ENCODE assay signal across 7 cellular contexts in genomic region chr2:106107509-106108131, GRCh38.
DNase-seq lines count a peak whose midpoint lies in the region; ATAC-seq and TF ChIP-seq lines count a peak whose summit lies in the region.

No MANE protein-coding gene starts in this region.

- no peaks in the 10 kb centered on the region for H3K9me3 Mint-ChIP-seq in osteocyte (ENCODE audit: unreplicated experiment)

- H3K27me3 Mint-ChIP-seq in osteocyte (ENCODE audit: unreplicated experiment), result no peaks in the 10 kb centered on the region

- TF ChIP-seq CTCF in osteocyte (IDR thresholded peaks at IDR 0.05), result no peak

- H3K4me3 Mint-ChIP-seq in osteocyte (ENCODE audit: unreplicated experiment), result no peak overlapping the region

- no peak overlapping the region for H3K27ac Mint-ChIP-seq in osteocyte (ENCODE audit: unreplicated experiment)

- peak; percentile 53 for ATAC-seq in GM18861 (IDR thresholded peaks at IDR 0.05; ENCODE audit: unreplicated experiment)
- peak; percentile 75 for ATAC-seq in HG02852 (IDR thresholded peaks at IDR 0.05; ENCODE audit: unreplicated experiment)

- no peaks in the 10 kb centered on the region for H3K4me1 Mint-ChIP-seq in osteocyte (ENCODE audit: unreplicated experiment)

- peak; percentile 41 for DNase-seq in activated CD4-positive, alpha-beta T cell treated with anti-CD3 and anti-CD28 coated beads, Interleukin-2, amount 50 U/mL, for 1 hour
- DNase-seq in osteocyte (ENCODE audit: extremely low spot score, unreplicated experiment) (peak; percentile 72), NCI-H510A treated with DMSO at 0.1 percent for 48 hours (lab: John Stamatoyannopoulos, UW) (no peak), NCI-H1092 treated with DMSO at 0.1 percent for 48 hours (lab: John Stamatoyannopoulos, UW) (no peak), NCI-H1436 (lab: John Stamatoyannopoulos, UW) (no peak)

- peaks cover 7% of the 10 kb centered on the region for H3K36me3 Mint-ChIP-seq in osteocyte (ENCODE audit: unreplicated experiment)

Comparison
In these comparisons a context has a peak if more than half of its experiments do, and no peak if none do; other contexts are left out.
1. DNase-seq: peak in activated CD4-positive, alpha-beta T cell treated with anti-CD3 and anti-CD28 coated beads, Interleukin-2, amount 50 U/mL, for 1 hour (single experiment) and osteocyte (single experiment); none in NCI-H510A treated with DMSO at 0.1 percent for 48 hours (single experiment), NCI-H1092 treated with DMSO at 0.1 percent for 48 hours (single experiment) and NCI-H1436 (single experiment).